Comparison of ENCODE assay signal across 12 cellular contexts in the genomic region with DNA sequence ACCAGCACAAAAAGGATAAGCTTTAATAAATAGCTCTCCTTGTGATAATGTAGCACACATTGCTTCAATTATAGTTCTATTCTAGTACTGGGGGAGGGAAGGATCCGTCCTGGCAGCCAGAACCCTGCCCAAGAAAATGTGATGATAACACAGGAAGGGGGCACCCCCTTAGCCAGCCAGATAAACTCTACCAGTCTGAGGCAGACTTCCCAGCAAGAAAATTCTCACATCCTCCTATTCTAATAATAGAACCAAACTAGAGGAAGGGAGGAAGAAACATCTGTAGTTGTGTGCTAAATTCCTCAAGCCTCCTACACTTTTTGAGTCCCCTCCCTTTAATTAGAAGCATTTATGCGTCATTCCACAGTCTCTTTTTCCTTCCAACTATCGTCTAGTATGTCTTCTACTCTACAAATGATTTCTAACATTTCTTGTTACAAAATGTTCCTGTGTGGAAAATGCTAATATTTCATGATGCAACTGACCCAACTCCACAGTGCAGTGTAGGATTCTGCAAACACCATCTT.
DNase-seq lines count a peak whose midpoint lies in the region; ATAC-seq and TF ChIP-seq lines count a peak whose summit lies in the region.
"Had no signal": no experiment of that assay in that cellular context is flagged by ENCODE, and none has a peak within 500 bp of the region (broad histone marks: within the 10 kb centered on the region; RNA-seq: fewer than 3 reads in every experiment).

No MANE protein-coding gene starts in this region.

- no peak for ATAC-seq in GM18870 (IDR thresholded peaks at IDR 0.05; ENCODE audit: unreplicated experiment)

- no peaks in the 10 kb centered on the region for H3K27me3 ChIP-seq in fibroblast of lung (ENCODE audit: control insufficient read depth, insufficient read depth, low read length)
- H3K27me3 ChIP-seq in uterus = no peaks in the 10 kb centered on the region
- no peaks in the 10 kb centered on the region for H3K27me3 ChIP-seq in mesendoderm (ENCODE audit: insufficient read depth, low read length, poor library complexity)

- no peaks in the 10 kb centered on the region for H3K79me2 ChIP-seq in fibroblast of lung (ENCODE audit: control insufficient read depth, insufficient read depth, low read length)
- H3K79me2 ChIP-seq in mesendoderm (ENCODE audit: control insufficient read depth, insufficient read depth, low read length) = no peaks in the 10 kb centered on the region

- H2AK5ac ChIP-seq in mesendoderm (ENCODE audit: low read length) = no peak overlapping the region

- H3K36me3 ChIP-seq in fibroblast of lung (ENCODE audit: control insufficient read depth, insufficient read depth, low read length) (no peaks in the 10 kb centered on the region), uterus (no peaks in the 10 kb centered on the region), mesendoderm (ENCODE audit: control insufficient read depth, insufficient read depth, low read length) (no peaks in the 10 kb centered on the region)

- H2BK5ac ChIP-seq in mesendoderm (ENCODE audit: low read length) = no peak overlapping the region

- H3K18ac ChIP-seq in mesendoderm (ENCODE audit: low read length) = no peak overlapping the region

- no peaks in the 10 kb centered on the region for H4K20me1 ChIP-seq in fibroblast of lung (ENCODE audit: control insufficient read depth, extremely low read depth, insufficient read depth, low read length)

- H2AFZ ChIP-seq in fibroblast of lung (ENCODE audit: low read length) = no peak overlapping the region

- H3K4me3 ChIP-seq in fibroblast of lung (replicated peaks in 1 of 4; ENCODE audit: control extremely low read depth in 1 of 4, insufficient read depth in 1 of 4, low read depth in 3 of 4, low read length in 4 of 4) (no peak overlapping the region), uterus (no peak overlapping the region), mesendoderm (ENCODE audit: low read length) (no peak overlapping the region)

- H3K4me2 ChIP-seq in fibroblast of lung (ENCODE audit: extremely low read depth, insufficient read depth, low read length) (peak overlapping the region; percentile 54), mesendoderm (ENCODE audit: low read length) (no peak overlapping the region)

- H4K8ac ChIP-seq in mesendoderm (ENCODE audit: low read depth, low read length) = no peak overlapping the region

- H3K23ac ChIP-seq in mesendoderm (ENCODE audit: low read length) = no peak overlapping the region

- peaks cover 4% of the 10 kb centered on the region for H3K4me1 ChIP-seq in fibroblast of lung (ENCODE audit: control insufficient read depth, extremely low read depth, insufficient read depth, low read length)
- H3K4me1 ChIP-seq in uterus = no peaks in the 10 kb centered on the region
- H3K4me1 ChIP-seq in mesendoderm (ENCODE audit: control insufficient read depth, low read depth, low read length) = peaks cover 2% of the 10 kb centered on the region

- no peak for TF ChIP-seq POLR2A in uterus (IDR thresholded peaks at IDR 0.05)

- intact Hi-C loops in uterus (cut with DNase I; ENCODE audit: low total_unique reads) = no loop called here

- H3K56ac ChIP-seq in mesendoderm (ENCODE audit: low read length) = no peak overlapping the region

- WGBS in mesendoderm (ENCODE audit: extremely low coverage, insufficient coverage, low lambda C conversion rate) = no CpG with 5 or more reads among the region's 3 CpGs

- no peak overlapping the region for H2BK15ac ChIP-seq in mesendoderm (replicated peaks; ENCODE audit: low read depth)

- H3K79me1 ChIP-seq in mesendoderm (ENCODE audit: low read length) = no peaks in the 10 kb centered on the region

- no peak overlapping the region for H2BK120ac ChIP-seq in mesendoderm (ENCODE audit: low read depth, low read length)

- no peaks in the 10 kb centered on the region for H3K9me3 ChIP-seq in fibroblast of lung (ENCODE audit: control insufficient read depth, insufficient read depth, low read depth, low read length)
- H3K9me3 ChIP-seq in uterus = no peaks in the 10 kb centered on the region

- H4K5ac ChIP-seq in mesendoderm (ENCODE audit: low read length) = no peak overlapping the region

- H3K9ac ChIP-seq in fibroblast of lung (ENCODE audit: insufficient read depth, low read length) (no peak overlapping the region), mesendoderm (ENCODE audit: low read length) (no peak overlapping the region)

- peak; percentile 30 for DNase-seq in M059J (ENCODE audit: low read depth)
- DNase-seq in fibroblast of lung (ENCODE audit: low read depth in 2 of 2) = peak in 1 of 2 donors; percentile 47
- peak; percentile 8 for DNase-seq in middle frontal gyrus (ENCODE audit: extremely low spot score, low spot score)
- DNase-seq in uterus = peak; percentile 25 to 43
- DNase-seq in retina = no peak
- DNase-seq in mesendoderm = no peak
- DNase-seq: DMS153; NCI-H446; occipital lobe; stimulated activated CD4-positive, alpha-beta T cell treated with anti-CD3 and anti-CD28 coated beads, Interleukin-4, amount 100 ng/mL, for 24 hours had no signal

- no peak overlapping the region for H3K4ac ChIP-seq in mesendoderm (ENCODE audit: low read depth, low read length)

- TF ChIP-seq CTCF in fibroblast of lung (conservative IDR thresholded peaks at IDR 0.05 in 1 of 2, IDR thresholded peaks at IDR 0.05 in 1 of 2; ENCODE audit: low read depth in 1 of 2, low read length in 2 of 2) (no peak), uterus (IDR thresholded peaks at IDR 0.05) (no peak)

- H3K27ac ChIP-seq in fibroblast of lung (ENCODE audit: insufficient read depth, low read length) (peak overlapping the region; percentile 24), uterus (peak overlapping the region; percentile 65 to 70), mesendoderm (ENCODE audit: low read depth, low read length) (no peak overlapping the region)
- H3K27ac ChIP-seq: epithelial cell of prostate had no signal

Comparison
In these comparisons a context has a peak if more than half of its experiments do, and no peak if none do; other contexts are left out.
1. DNase-seq: peak in M059J (single experiment), middle frontal gyrus (single experiment) and uterus (2 of 2); none in retina (single experiment) and mesendoderm (single experiment).